8 cellular contexts compared by ENCODE assay signal in the genomic region with DNA sequence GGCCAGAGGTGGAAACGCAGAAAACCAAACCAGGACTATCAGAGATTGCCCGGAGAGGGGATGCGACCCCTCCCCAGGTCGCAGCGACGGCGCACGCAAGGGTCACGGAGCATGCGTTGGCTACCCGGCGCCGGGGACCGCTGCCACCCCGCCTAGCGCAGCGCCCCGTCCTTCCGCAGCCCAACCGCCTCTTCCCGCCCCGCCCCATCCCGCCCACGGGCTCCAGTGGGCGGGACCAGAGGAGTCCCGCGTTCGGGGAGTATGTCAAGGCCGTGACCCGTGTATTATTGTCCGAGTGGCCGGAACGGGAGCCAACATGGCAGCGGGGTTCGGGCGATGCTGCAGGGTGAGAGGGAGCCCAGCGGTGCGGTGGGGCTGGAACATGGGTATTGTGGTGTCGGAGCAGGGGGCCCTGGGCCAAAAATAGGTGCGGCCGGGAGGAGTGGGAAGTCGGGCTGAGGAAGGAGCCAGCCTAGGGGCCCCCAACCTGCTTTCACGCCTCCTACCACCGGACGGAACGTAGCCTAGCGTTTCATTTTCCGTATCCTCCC. TPM values are rescaled to one million over a fixed set of nuclear protein-coding genes. Genes with fewer than 3 reads are reported as not detected.
DNase-seq lines count a peak whose midpoint lies in the region; ATAC-seq and TF ChIP-seq lines count a peak whose summit lies in the region.

A gene (plus strand): TSS at position 238 of the 551 bp plus-strand sequence. CDS start 79 bp downstream, at position 317.

- no peaks in the 10 kb centered on the region for H3K27me3 ChIP-seq in psoas muscle (ENCODE audit: insufficient read depth in 3 of 3, low read length in 2 of 3)

- DNase-seq in GM13976 (ENCODE audit: low spot score) (peak; percentile 92), NCI-H128 (lab: John Stamatoyannopoulos, UW; ENCODE audit: unreplicated experiment) (peak; percentile 66), amniotic stem cell (lab: John Stamatoyannopoulos, UW) (peak; percentile 76), left cardiac atrium (peak; percentile 91), psoas muscle (peak; percentile 91 to 93)

- in situ Hi-C loops in GM13976 (cut with MboI; ENCODE audit: low sequenced_read_pairs, unreplicated experiment) = no loop called here

- peaks cover 2% of the 10 kb centered on the region for H3K36me3 Mint-ChIP-seq in T-helper 1 cell treated with Interleukin-12 subunit alpha and Interleukin-12 subunit beta and Interleukin-4 antibody, amounts not matched to agents 30 μg/mL and 1 μg/mL, for 36 hours (ENCODE audit: low read depth)

- intact Hi-C loops in left cardiac atrium (cut with DNase I) = loop anchor here in 1 of 2 donors (5.0 kb wide), 1 partner anchor 63 kb away; a partner anchor contains a TSS
- intact Hi-C loops in psoas muscle (cut with DNase I) = loop anchor here in 1 of 2 donors (5.0 kb wide), 1 partner anchor 63 kb away; a partner anchor contains a TSS

- H3K9me3 ChIP-seq in psoas muscle = no peaks in the 10 kb centered on the region

- peaks cover 20% of the 10 kb centered on the region for H3K4me1 Mint-ChIP-seq in T-helper 1 cell treated with Interleukin-12 subunit alpha and Interleukin-12 subunit beta and Interleukin-4 antibody, amounts not matched to agents 30 μg/mL and 1 μg/mL, for 36 hours (ENCODE audit: low read depth)

- H3K4me1 ChIP-seq in psoas muscle = peaks cover 32% of the 10 kb centered on the region
- H3K4me1 ChIP-seq in urinary bladder (ENCODE audit: insufficient read depth) = no peaks in the 10 kb centered on the region

- H3K9me3 Mint-ChIP-seq in T-helper 1 cell treated with Interleukin-12 subunit alpha and Interleukin-12 subunit beta and Interleukin-4 antibody, amounts not matched to agents 30 μg/mL and 1 μg/mL, for 36 hours = no peaks in the 10 kb centered on the region

- TF ChIP-seq CTCF in GM13976 (IDR thresholded peaks at IDR 0.05; ENCODE audit: borderline replicate concordance, control extremely low read depth, extremely low read depth, insufficient read depth, missing control alignments) (no peak), psoas muscle (IDR thresholded peaks at IDR 0.05) (no peak)

- H3K27me3 Mint-ChIP-seq in T-helper 1 cell treated with Interleukin-12 subunit alpha and Interleukin-12 subunit beta and Interleukin-4 antibody, amounts not matched to agents 30 μg/mL and 1 μg/mL, for 36 hours (ENCODE audit: low read depth) = no peaks in the 10 kb centered on the region

- peak within 1 kb of the TSS; percentile 94 for H3K27ac Mint-ChIP-seq in T-helper 1 cell treated with Interleukin-12 subunit alpha and Interleukin-12 subunit beta and Interleukin-4 antibody, amounts not matched to agents 30 μg/mL and 1 μg/mL, for 36 hours

- peak within 1 kb of the TSS; percentile 92 for H3K27ac ChIP-seq in psoas muscle
- peak within 1 kb of the TSS; percentile 87 for H3K27ac ChIP-seq in urinary bladder (ENCODE audit: low read depth)

- ATAC-seq in HG02759 (IDR thresholded peaks at IDR 0.05; ENCODE audit: unreplicated experiment) (peak; percentile 92), left cardiac atrium (peak; percentile 98 to 99), psoas muscle (peak; percentile 96 to 98 (median 97))

- WGBS in psoas muscle, 3 donors = 0 to 1% (median 0%) methylated on average over 23 to 48 of the region's 48 CpGs
- WGBS in urinary bladder = under 1% methylated on average over 48 of the region's 48 CpGs

- H3K36me3 ChIP-seq in psoas muscle (ENCODE audit: insufficient read depth in 1 of 2, low read depth in 1 of 2) = no peaks in the 10 kb centered on the region
- no peaks in the 10 kb centered on the region for H3K36me3 ChIP-seq in urinary bladder (ENCODE audit: insufficient read depth)

- H3K4me3 ChIP-seq in psoas muscle (peak within 1 kb of the TSS; percentile 96), urinary bladder (ENCODE audit: low read depth, low read length) (peak within 1 kb of the TSS; percentile 75)

- peak within 1 kb of the TSS; percentile 99 for H3K4me3 Mint-ChIP-seq in T-helper 1 cell treated with Interleukin-12 subunit alpha and Interleukin-12 subunit beta and Interleukin-4 antibody, amounts not matched to agents 30 μg/mL and 1 μg/mL, for 36 hours

RNA-seq across cellular contexts. Expression of the gene that starts here (rescaled TPM):
- total RNA-seq in left cardiac atrium (100 to 1,000 TPM; 164 to 212 TPM), psoas muscle (100 to 1,000 TPM; 156 to 203 (median 171) TPM), urinary bladder (90.3 TPM)
- polyA plus RNA-seq in psoas muscle (100 to 1,000 TPM; 101 to 226 (median 149) TPM), urinary bladder (36.8 TPM)

Comparison
In these comparisons a context has a peak if more than half of its experiments do, and no peak if none do; other contexts are left out.
1. Peak in every context shown above with its lines: DNase-seq, ATAC-seq, H3K4me3 ChIP-seq and H3K27ac ChIP-seq.